In the genomic region with DNA sequence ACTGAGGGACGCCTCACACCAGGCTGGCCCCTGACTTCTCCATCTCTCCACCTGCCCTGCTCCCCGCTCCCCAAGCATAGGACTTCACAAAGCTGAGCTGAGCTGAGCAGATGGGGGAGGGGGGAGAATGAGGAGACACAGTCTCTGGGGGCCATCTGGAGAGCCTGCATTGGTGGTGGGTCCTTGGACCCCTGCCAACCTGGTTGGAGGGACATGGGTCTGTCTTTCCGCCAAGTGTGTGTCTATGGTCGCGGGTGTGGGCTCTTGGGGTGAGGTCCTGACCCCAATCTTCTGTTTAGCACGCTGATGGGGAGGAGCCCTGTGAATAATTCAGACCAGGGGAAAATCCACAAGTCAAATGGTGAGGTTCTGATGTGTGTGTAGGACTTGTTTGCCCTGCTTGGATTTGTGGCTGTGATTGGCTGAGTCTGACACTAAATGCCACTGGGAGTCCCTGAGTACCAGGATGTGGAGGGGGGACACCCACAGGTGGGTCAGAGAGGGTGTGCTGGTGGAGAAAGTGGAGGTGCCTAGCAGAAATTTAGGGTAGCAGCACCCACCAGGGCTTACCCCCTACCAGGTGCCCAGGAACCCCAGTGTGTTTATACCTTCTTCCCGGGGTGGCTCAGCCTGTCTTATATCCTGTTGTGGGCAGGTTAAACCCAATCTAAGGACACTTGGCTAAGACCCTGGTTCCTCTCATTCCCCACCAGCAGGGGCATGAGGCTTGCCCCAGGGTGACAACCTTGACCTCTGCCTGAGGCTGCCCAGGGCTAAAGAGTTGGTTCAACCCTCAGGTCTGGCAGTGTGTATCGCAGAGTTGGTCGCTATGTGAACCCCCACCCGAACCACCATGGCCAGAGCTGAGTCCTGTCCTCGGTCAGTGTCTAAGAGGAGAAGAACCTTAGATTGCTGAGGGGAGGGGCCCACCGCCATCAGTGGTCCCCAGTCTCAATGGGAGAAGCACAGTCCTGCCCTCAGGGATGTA, we compare ENCODE assay signal across 8 cellular contexts. TPM values are rescaled to one million over a fixed set of nuclear protein-coding genes. Genes with fewer than 3 reads are reported as not detected.
DNase-seq lines count a peak whose midpoint lies in the region; ATAC-seq, FAIRE-seq and TF ChIP-seq lines count a peak whose summit lies in the region.

No MANE protein-coding gene starts in this region.

- peak overlapping the region; percentile 98 for H3K4me3 Mint-ChIP-seq in T-helper 17 cell

- no peaks in the 10 kb centered on the region for H3K9me3 ChIP-seq in T-helper 17 cell (ENCODE audit: control insufficient read depth, low read length, poor library complexity, severe bottlenecking)
- H3K9me3 ChIP-seq in effector memory CD4-positive, alpha-beta T cell (ENCODE audit: control insufficient read depth, low read length): no peaks in the 10 kb centered on the region

- no peak for DNase-seq in GM12891 (ENCODE audit: insufficient read length, low spot score)
- DNase-seq in T-helper 17 cell: peak in 1 of 3 donors; percentile 39
- DNase-seq in effector memory CD4-positive, alpha-beta T cell: peak in 2 of 3 donors; percentile 42 to 48
- peak; percentile 49 to 53 for DNase-seq in stimulated activated CD4-positive, alpha-beta T cell treated with anti-CD3 and anti-CD28 coated beads, Interleukin-2, amount 100 ng/mL, for 48 hours
- no peak for DNase-seq in superior temporal gyrus (ENCODE audit: extremely low spot score)
- DNase-seq in NCI-H1105 treated with DMSO at 0.1 percent for 48 hours (lab: John Stamatoyannopoulos, UW): no peak

- no peaks in the 10 kb centered on the region for H3K27me3 ChIP-seq in effector memory CD4-positive, alpha-beta T cell (replicated peaks; ENCODE audit: control insufficient read depth, insufficient read depth, low read length, poor library complexity, severe bottlenecking)

- peak overlapping the region; percentile 100 for H3K27ac Mint-ChIP-seq in T-helper 17 cell

- peaks cover 72% of the 10 kb centered on the region for H3K4me1 ChIP-seq in effector memory CD4-positive, alpha-beta T cell (ENCODE audit: control insufficient read depth, insufficient read depth, low read length, poor library complexity, severe bottlenecking)

- H3K27me3 Mint-ChIP-seq in T-helper 17 cell: no peaks in the 10 kb centered on the region

- H3K36me3 ChIP-seq in effector memory CD4-positive, alpha-beta T cell (ENCODE audit: control insufficient read depth, insufficient read depth, low read length): peaks cover 2% of the 10 kb centered on the region

- H3K4me3 ChIP-seq in effector memory CD4-positive, alpha-beta T cell (ENCODE audit: insufficient read depth, low read depth, low read length, poor library complexity, severe bottlenecking): peak overlapping the region; percentile 79

- TF ChIP-seq POLR2A in GM12891 (IDR thresholded peaks at IDR 0.05; ENCODE audit: low read depth, low read length): peak; percentile 57; the same call in 1 of the 2 replicates

- FAIRE-seq in GM12891 (lab: Jason Lieb, UNC): peak; percentile 76

- H3K27ac ChIP-seq in effector memory CD4-positive, alpha-beta T cell (ENCODE audit: insufficient read depth, low read length, poor library complexity, severe bottlenecking): peak overlapping the region; percentile 100

- peaks cover 11% of the 10 kb centered on the region for H3K36me3 Mint-ChIP-seq in T-helper 17 cell (ENCODE audit: low read depth)

- ATAC-seq in T-helper 17 cell (peak; percentile 43), HG03442 (IDR thresholded peaks at IDR 0.05; ENCODE audit: unreplicated experiment) (no peak), GM19035 (IDR thresholded peaks at IDR 0.05; ENCODE audit: unreplicated experiment) (no peak)

- peaks cover 65% of the 10 kb centered on the region for H3K4me1 Mint-ChIP-seq in T-helper 17 cell

TF ChIP-seq in GM12891, 5 proteins besides CTCF, POLR2A, EP300 and RAD21:
- TF ChIP-seq POU2F2 (IDR thresholded peaks at IDR 0.05; ENCODE audit: low read depth, low read length) (peak; percentile 87), TAF1 (IDR thresholded peaks at IDR 0.05; ENCODE audit: low read depth, low read length) (0 out of 2 replicates have a peak, but pooled peaks have one; percentile 5), SPI1 (IDR thresholded peaks at IDR 0.05; ENCODE audit: low read depth, low read length) (no peak)
TF ChIP-seq in GM12891: peak in this region for 2.

RNA-seq across cellular contexts. Expression of a gene that starts 2.1 kb away (rescaled TPM):
- 49.2 TPM for polyA plus RNA-seq in GM12891 (2012; ENCODE audit: low read depth, missing spikeins)
- total RNA-seq in T-helper 17 cell: 100 to 1,000 TPM; 509 to 550 TPM

RNA-seq across cellular contexts. Expression of a gene that starts 38.1 kb away (rescaled TPM):
- 0.35 TPM for polyA plus RNA-seq in GM12891 (2012; ENCODE audit: low read depth, missing spikeins)
- under 1 TPM in 1 of 2 donors, not detected in 1; 0.17 TPM for total RNA-seq in T-helper 17 cell

Comparison
In these comparisons a context has a peak if more than half of its experiments do, and no peak if none do; other contexts are left out.
1. DNase-seq: peak in effector memory CD4-positive, alpha-beta T cell (2 of 3) and stimulated activated CD4-positive, alpha-beta T cell treated with anti-CD3 and anti-CD28 coated beads, Interleukin-2, amount 100 ng/mL, for 48 hours (2 of 2); none in GM12891 (single experiment), superior temporal gyrus (single experiment) and NCI-H1105 treated with DMSO at 0.1 percent for 48 hours (single experiment).